ENCODE assay signal across 27 cellular contexts in genomic region chr21:41945982-41946381, GRCh38.
"Had no signal": no experiment of that assay in that cellular context is flagged by ENCODE, and none has a peak within 500 bp of the region (broad histone marks: within the 10 kb centered on the region; RNA-seq: fewer than 3 reads in every experiment).

No MANE protein-coding gene starts in this region.

- H3K4me3 Mint-ChIP-seq: activated CD4-positive, alpha-beta T cell treated with anti-CD3 and anti-CD28 coated beads, Interleukin-2, amount 10 ng/mL, durations not matched to agents 24 days and 14 days; activated CD8-positive, alpha-beta T cell treated with anti-CD3 and anti-CD28 coated beads for 36 hours; activated naive CD8-positive, alpha-beta T cell treated with anti-CD3 and anti-CD28 coated beads for 36 hours; activated T-cell treated with anti-CD3 and anti-CD28 coated beads, Interleukin-2, amount 50 U/mL, for 72 hours; activated T-helper 17 cell treated with anti-CD3 and anti-CD28 coated beads, Interleukin-2, amount 50 U/mL, for 72 hours; T-helper 1 cell treated with Interleukin-12 subunit alpha and Interleukin-12 subunit beta and Interleukin-4 antibody, amounts not matched to agents 30 μg/mL and 1 μg/mL, for 36 hours; T-helper 2 cell treated with Interferon-gamma antibody and Interleukin-4, amounts not matched to agents 5 μg/mL and 100 μg/mL, for 36 hours had no signal

- ATAC-seq: activated CD8-positive, alpha-beta T cell treated with anti-CD3 and anti-CD28 coated beads for 36 hours; activated T-cell treated with anti-CD3 and anti-CD28 coated beads, Interleukin-2, amount 50 U/mL, for 72 hours; activated T-helper 17 cell treated with anti-CD3 and anti-CD28 coated beads, Interleukin-2, amount 50 U/mL, for 72 hours; body of pancreas had no signal

- H3K27me3 ChIP-seq: body of pancreas, breast epithelium, SJSA1 had no signal

- H3K9me3 Mint-ChIP-seq: activated CD4-positive, alpha-beta T cell treated with anti-CD3 and anti-CD28 coated beads, Interleukin-2, amount 10 ng/mL, durations not matched to agents 24 days and 14 days; activated CD8-positive, alpha-beta T cell treated with anti-CD3 and anti-CD28 coated beads for 36 hours; activated naive CD8-positive, alpha-beta T cell treated with anti-CD3 and anti-CD28 coated beads for 36 hours; activated T-cell treated with anti-CD3 and anti-CD28 coated beads, Interleukin-2, amount 50 U/mL, for 72 hours; activated T-helper 17 cell treated with anti-CD3 and anti-CD28 coated beads, Interleukin-2, amount 50 U/mL, for 72 hours; T-helper 1 cell treated with Interleukin-12 subunit alpha and Interleukin-12 subunit beta and Interleukin-4 antibody, amounts not matched to agents 30 μg/mL and 1 μg/mL, for 36 hours; T-helper 2 cell treated with Interferon-gamma antibody and Interleukin-4, amounts not matched to agents 5 μg/mL and 100 μg/mL, for 36 hours had no signal

- FAIRE-seq: astrocyte, TTC549 had no signal

- H3K4me2 ChIP-seq: SK-N-SH had no signal

- H3K27ac ChIP-seq: body of pancreas, breast epithelium, SJSA1 had no signal

- H3K4me1 Mint-ChIP-seq: activated CD4-positive, alpha-beta T cell treated with anti-CD3 and anti-CD28 coated beads, Interleukin-2, amount 10 ng/mL, durations not matched to agents 24 days and 14 days; activated T-helper 17 cell treated with anti-CD3 and anti-CD28 coated beads, Interleukin-2, amount 50 U/mL, for 72 hours had no signal

- H3K36me3 ChIP-seq: breast epithelium had no signal

- H3K27me3 Mint-ChIP-seq: activated CD4-positive, alpha-beta T cell treated with anti-CD3 and anti-CD28 coated beads, Interleukin-2, amount 10 ng/mL, durations not matched to agents 24 days and 14 days; activated CD8-positive, alpha-beta T cell treated with anti-CD3 and anti-CD28 coated beads for 36 hours; activated naive CD8-positive, alpha-beta T cell treated with anti-CD3 and anti-CD28 coated beads for 36 hours; activated T-helper 17 cell treated with anti-CD3 and anti-CD28 coated beads, Interleukin-2, amount 50 U/mL, for 72 hours had no signal

- H3K4me3 ChIP-seq: body of pancreas, breast epithelium, SJSA1 had no signal

- H3K27ac Mint-ChIP-seq: activated CD4-positive, alpha-beta T cell treated with anti-CD3 and anti-CD28 coated beads, Interleukin-2, amount 10 ng/mL, durations not matched to agents 24 days and 14 days; activated CD8-positive, alpha-beta T cell treated with anti-CD3 and anti-CD28 coated beads for 36 hours; activated naive CD8-positive, alpha-beta T cell treated with anti-CD3 and anti-CD28 coated beads for 36 hours; activated T-cell treated with anti-CD3 and anti-CD28 coated beads, Interleukin-2, amount 50 U/mL, for 72 hours; activated T-helper 17 cell treated with anti-CD3 and anti-CD28 coated beads, Interleukin-2, amount 50 U/mL, for 72 hours; T-helper 1 cell treated with Interleukin-12 subunit alpha and Interleukin-12 subunit beta and Interleukin-4 antibody, amounts not matched to agents 30 μg/mL and 1 μg/mL, for 36 hours; T-helper 2 cell treated with Interferon-gamma antibody and Interleukin-4, amounts not matched to agents 5 μg/mL and 100 μg/mL, for 36 hours had no signal

- H3K9ac ChIP-seq: SK-N-SH had no signal

- DNase-seq: activated CD4-positive, alpha-beta T cell treated with anti-CD3 and anti-CD28 coated beads, Interleukin-2, amount 10 ng/mL, durations not matched to agents 24 days and 14 days; activated CD4-positive, alpha-beta T cell treated with anti-CD3 and anti-CD28 coated beads, Interleukin-2, amount 50 U/mL, for 4 hours; activated CD8-positive, alpha-beta T cell treated with anti-CD3 and anti-CD28 coated beads for 36 hours; activated effector memory CD4-positive, alpha-beta T cell treated with anti-CD3 and anti-CD28 coated beads, Interleukin-2, amount 50 U/mL, for 16 hours; activated naive CD4-positive, alpha-beta T cell; activated naive CD4-positive, alpha-beta T cell treated with anti-CD3 and anti-CD28 coated beads, Interleukin-2, amount 50 U/mL, for 16 hours; activated naive CD8-positive, alpha-beta T cell treated with anti-CD3 and anti-CD28 coated beads for 36 hours; activated T-cell treated with anti-CD3 and anti-CD28 coated beads, Interleukin-2, amount 50 U/mL, for 1 hour; activated T-cell treated with anti-CD3 and anti-CD28 coated beads, Interleukin-2, amount 50 U/mL, for 72 hours; body of pancreas; Karpas-422; MV-4-11; NCI-H1092; NCI-H1436 treated with DMSO at 0.1 percent for 48 hours; NCI-H1694 treated with DMSO at 0.1 percent for 48 hours; NCI-H2029; NCI-H345; NCI-H524 treated with DMSO at 0.1 percent for 48 hours; SHP77; SK-N-SH had no signal

- H3K9me3 ChIP-seq: body of pancreas, breast epithelium, SJSA1, SK-N-SH had no signal
